In genomic region chr3:51671090-51672082, GRCh38 we compare ENCODE assay signal across 8 cellular contexts. TPM values are rescaled to one million over a fixed set of nuclear protein-coding genes. Genes with fewer than 3 reads are reported as not detected.
DNase-seq lines count a peak whose midpoint lies in the region; ATAC-seq and TF ChIP-seq lines count a peak whose summit lies in the region.

TSS of gene TEX264 (plus strand) at chr3:51671252. CDS start at chr3:51674305, 3,053 bp downstream.

- TF ChIP-seq CTCF in glutamatergic neuron (IDR thresholded peaks at IDR 0.05; ENCODE audit: partially characterized antibody, unreplicated experiment) (no peak), osteocyte (IDR thresholded peaks at IDR 0.05) (no peak), thoracic aorta (IDR thresholded peaks at IDR 0.05) (no peak)

- H3K9me2 ChIP-seq in GM23248 (ENCODE audit: insufficient read depth) = no peaks in the 10 kb centered on the region

- 0% methylated on average over 74 to 94 of the region's 99 CpGs for WGBS in GM23248 (ENCODE audit: low coverage in 1 of 2, low lambda C conversion rate in 2 of 2, missing lambda C conversion rate in 2 of 2), 2 experiments

- no peaks in the 10 kb centered on the region for H3K9me3 ChIP-seq in GM23248 (ENCODE audit: low read depth)
- H3K9me3 ChIP-seq in thoracic aorta = no peaks in the 10 kb centered on the region

- peak within 1 kb of the TSS; percentile 76 to 90 for H3K27ac Mint-ChIP-seq in activated naive CD4-positive, alpha-beta T cell treated with anti-CD3 and anti-CD28 coated beads, Interleukin-2, amount 50 U/mL, for 72 hours
- H3K27ac Mint-ChIP-seq in glutamatergic neuron (ENCODE audit: unreplicated experiment) = peak within 1 kb of the TSS; percentile 48
- H3K27ac Mint-ChIP-seq in osteocyte (ENCODE audit: unreplicated experiment) = peak within 1 kb of the TSS; percentile 69

- H3K4me1 Mint-ChIP-seq in glutamatergic neuron (ENCODE audit: low read depth, unreplicated experiment) (peaks cover 8% of the 10 kb centered on the region), osteocyte (ENCODE audit: unreplicated experiment) (peaks cover 27% of the 10 kb centered on the region)

- peak within 1 kb of the TSS; percentile 86 for H2AFZ ChIP-seq in GM23248

- peak within 1 kb of the TSS; percentile 83 for H3K4me2 ChIP-seq in GM23248 (ENCODE audit: unreplicated experiment)

- no peaks in the 10 kb centered on the region for H3K36me3 ChIP-seq in GM23248 (ENCODE audit: low read depth)
- H3K36me3 ChIP-seq in thoracic aorta = no peaks in the 10 kb centered on the region

- peak; percentile 68 to 77 for ATAC-seq in activated naive CD4-positive, alpha-beta T cell treated with anti-CD3 and anti-CD28 coated beads, Interleukin-2, amount 50 U/mL, for 72 hours
- ATAC-seq in thoracic aorta (ENCODE audit: insufficient number of reproducible peaks, low FRiP score, low read depth) = peak; percentile 74

- H3K79me2 ChIP-seq in GM23248 (ENCODE audit: insufficient read depth) = peaks cover 23% of the 10 kb centered on the region

- peaks cover 41% of the 10 kb centered on the region for H3F3A ChIP-seq in GM23248 (ENCODE audit: insufficient read depth)

- H3K27me3 Mint-ChIP-seq in glutamatergic neuron (ENCODE audit: unreplicated experiment) (peaks cover 13% of the 10 kb centered on the region), osteocyte (ENCODE audit: unreplicated experiment) (no peaks in the 10 kb centered on the region)

- no peaks in the 10 kb centered on the region for H3K9me3 Mint-ChIP-seq in activated naive CD4-positive, alpha-beta T cell treated with anti-CD3 and anti-CD28 coated beads, Interleukin-2, amount 50 U/mL, for 72 hours
- H3K9me3 Mint-ChIP-seq in glutamatergic neuron (ENCODE audit: unreplicated experiment) = peaks cover 7% of the 10 kb centered on the region
- no peaks in the 10 kb centered on the region for H3K9me3 Mint-ChIP-seq in osteocyte (ENCODE audit: unreplicated experiment)

- in situ Hi-C loops in G401 (cut with HindIII; ENCODE audit: low sequenced_read_pairs) (no loop called here), GM23248 (cut with MboI) (no loop called here)

- H3K27ac ChIP-seq in GM23248 (peak within 1 kb of the TSS; percentile 39), thoracic aorta (peak within 1 kb of the TSS; percentile 82 to 86)

- H3K4me1 ChIP-seq in GM23248 (ENCODE audit: insufficient read depth) (peaks cover 21% of the 10 kb centered on the region), thoracic aorta (ENCODE audit: control insufficient read depth in 1 of 2, low read depth in 2 of 2) (peaks cover 7 to 30% of the 10 kb centered on the region in 2 donors)

- H3K9ac ChIP-seq in GM23248 = peak within 1 kb of the TSS; percentile 83

- H4K20me1 ChIP-seq in GM23248 (ENCODE audit: insufficient read depth) = no peaks in the 10 kb centered on the region

- H3K4me3 Mint-ChIP-seq in glutamatergic neuron (ENCODE audit: unreplicated experiment) (peak within 1 kb of the TSS; percentile 79), osteocyte (ENCODE audit: unreplicated experiment) (peak within 1 kb of the TSS; percentile 84)

- H3K27me3 ChIP-seq in GM23248 (replicated peaks; ENCODE audit: insufficient read depth) (no peaks in the 10 kb centered on the region), thoracic aorta (replicated peaks; ENCODE audit: insufficient read depth) (no peaks in the 10 kb centered on the region)

- peak; percentile 90 for DNase-seq in G401 (ENCODE audit: low spot score)
- peak; percentile 96 for DNase-seq in GM23248
- peak; percentile 79 for DNase-seq in LHCN-M2 (ENCODE audit: low read depth)
- peak; percentile 92 for DNase-seq in SKM-1 treated with dmso at 0.1 percent for 144 hours (lab: John Stamatoyannopoulos, UW; ENCODE audit: unreplicated experiment)
- peak; percentile 91 to 93 for DNase-seq in activated naive CD4-positive, alpha-beta T cell treated with anti-CD3 and anti-CD28 coated beads, Interleukin-2, amount 50 U/mL, for 72 hours (ENCODE audit: low spot score in 2 of 2)
- peak; percentile 68 for DNase-seq in glutamatergic neuron
- DNase-seq in osteocyte (ENCODE audit: extremely low spot score, unreplicated experiment) = peak; percentile 94
- DNase-seq in thoracic aorta (ENCODE audit: low spot score) = no peak

- peaks cover 11 to 17% of the 10 kb centered on the region in 2 donors for H3K36me3 Mint-ChIP-seq in activated naive CD4-positive, alpha-beta T cell treated with anti-CD3 and anti-CD28 coated beads, Interleukin-2, amount 50 U/mL, for 72 hours
- no peaks in the 10 kb centered on the region for H3K36me3 Mint-ChIP-seq in glutamatergic neuron (ENCODE audit: unreplicated experiment)
- H3K36me3 Mint-ChIP-seq in osteocyte (ENCODE audit: unreplicated experiment) = peaks cover 7% of the 10 kb centered on the region

- H3K4me3 ChIP-seq in GM23248 (peak within 1 kb of the TSS; percentile 85), thoracic aorta (peak within 1 kb of the TSS; percentile 91)

RNA-seq across cellular contexts. Expression of gene TEX264, which starts in this region (rescaled TPM):
- 67.9 and 69.7 TPM in 2 replicates for total RNA-seq in G401 (2014; rRNA removed; shearing (Covaris generic))
- total RNA-seq in GM23248 (2014; rRNA removed; shearing (Covaris generic)) = 77.9 and 89.8 TPM in 2 replicates
- polyA plus RNA-seq in GM23248 (2016; fragmentation: Nextera tagmentation; extraction: Ambion mirVana) = 66.7 and 74.9 TPM in 2 replicates
- total RNA-seq in LHCN-M2 (2014; rRNA removed) = 72.7 and 79.6 TPM in 2 replicates
- polyA plus RNA-seq in LHCN-M2 (2012) = 63.8 TPM
- total RNA-seq in activated naive CD4-positive, alpha-beta T cell treated with anti-CD3 and anti-CD28 coated beads, Interleukin-2, amount 50 U/mL, for 72 hours = 10 to 100 TPM; 25.7 to 44.0 TPM
- 13.2 TPM for total RNA-seq in glutamatergic neuron (ENCODE audit: unreplicated experiment)
- total RNA-seq in osteocyte = 63.0 and 65.2 TPM in 2 replicates
- total RNA-seq in thoracic aorta = 10 to 100 TPM; 27.3 to 50.9 TPM
